In genomic region chr17:16140854-16141253, GRCh38 we compare ENCODE assay signal across 20 cellular contexts.
DNase-seq lines count a peak whose midpoint lies in the region; ATAC-seq, FAIRE-seq and TF ChIP-seq lines count a peak whose summit lies in the region.
"Had no signal": no experiment of that assay in that cellular context is flagged by ENCODE, and none has a peak within 500 bp of the region (broad histone marks: within the 10 kb centered on the region; RNA-seq: fewer than 3 reads in every experiment).

No MANE protein-coding gene starts in this region.

- no peaks in the 10 kb centered on the region for H3K4me1 ChIP-seq in astrocyte (ENCODE audit: insufficient read depth, low read length)
- peaks cover 21 to 27% (median 23%) of the 10 kb centered on the region in 3 donors for H3K4me1 ChIP-seq in pancreas
- H3K4me1 ChIP-seq: BLaER1, HAP-1 had no signal

- H3K4me3 ChIP-seq in astrocyte (ENCODE audit: insufficient read depth, low read depth, low read length) (no peak overlapping the region), pancreas (no peak overlapping the region)
- H3K4me3 ChIP-seq: BLaER1, GM23248, HAP-1 had no signal

- H3K9me3 ChIP-seq in astrocyte (ENCODE audit: insufficient read depth, low read depth, low read length), result no peaks in the 10 kb centered on the region
- H3K9me3 ChIP-seq in pancreas, result no peaks in the 10 kb centered on the region
- H3K9me3 ChIP-seq: HAP-1 had no signal

- H3K27ac Mint-ChIP-seq in astrocyte (ENCODE audit: unreplicated experiment) (no peak overlapping the region), immature natural killer cell (peak overlapping the region in 4 of 6 donors; percentile 9 to 38 (median 32))
- H3K27ac Mint-ChIP-seq: CD8-positive, alpha-beta T cell had no signal

- TF ChIP-seq CTCF in C4-2B (conservative IDR thresholded peaks at IDR 0.05) (no peak), astrocyte (IDR thresholded peaks at IDR 0.05; ENCODE audit: insufficient read depth, low read depth, low read length) (no peak), pancreas (IDR thresholded peaks at IDR 0.05) (no peak), GM10248 (IDR thresholded peaks at IDR 0.05; ENCODE audit: control extremely low read depth, extremely low read depth, low read depth, missing control alignments) (no peak)

- peaks cover 7% of the 10 kb centered on the region for H4K20me1 ChIP-seq in astrocyte (ENCODE audit: insufficient read depth, low read length)

- in situ Hi-C loops in KBM-7 (cut with MboI; ENCODE audit: low pct_unique_long_range_greater_than_20kb, low sequenced_read_pairs), result no loop called here

- H2AFZ ChIP-seq in astrocyte (ENCODE audit: low read depth, low read length), result no peak overlapping the region
- H2AFZ ChIP-seq: GM23248 had no signal

- H3K9me3 Mint-ChIP-seq in astrocyte (ENCODE audit: unreplicated experiment) (no peaks in the 10 kb centered on the region), immature natural killer cell (no peaks in the 10 kb centered on the region)
- H3K9me3 Mint-ChIP-seq: CD8-positive, alpha-beta T cell had no signal

- no peaks in the 10 kb centered on the region for H3K27me3 ChIP-seq in astrocyte (ENCODE audit: insufficient read depth, low read length)
- H3K27me3 ChIP-seq in pancreas, result no peaks in the 10 kb centered on the region
- H3K27me3 ChIP-seq: BLaER1 had no signal

- H3K79me2 ChIP-seq in astrocyte (ENCODE audit: insufficient read depth, low read length), result no peaks in the 10 kb centered on the region

- no peak overlapping the region for H3K4me2 ChIP-seq in astrocyte (ENCODE audit: low read length)
- H3K4me2 ChIP-seq: BLaER1 had no signal

- H3K36me3 ChIP-seq in astrocyte (ENCODE audit: insufficient read depth, low read length) (peaks cover 20% of the 10 kb centered on the region), pancreas (peaks cover 0 to 14% (median 5%) of the 10 kb centered on the region in 3 donors)

- peak in 3 of 4 donors; percentile 24 to 42 (median 32) for ATAC-seq in pancreas
- ATAC-seq: CD8-positive, alpha-beta T cell had no signal

- H3K27me3 Mint-ChIP-seq in astrocyte (ENCODE audit: low read depth, unreplicated experiment) (no peaks in the 10 kb centered on the region), immature natural killer cell (ENCODE audit: low read depth in 3 of 3) (no peaks in the 10 kb centered on the region)

- H3K4me3 Mint-ChIP-seq in astrocyte (ENCODE audit: unreplicated experiment), result no peak overlapping the region
- no peak overlapping the region for H3K4me3 Mint-ChIP-seq in immature natural killer cell
- H3K4me3 Mint-ChIP-seq: CD8-positive, alpha-beta T cell had no signal

- FAIRE-seq in astrocyte (lab: Jason Lieb, UNC) (peak; percentile 5), pancreas (lab: Jason Lieb, UNC) (no peak)
- FAIRE-seq: A204.1, GM12891 had no signal

- no peak overlapping the region for H3K9ac ChIP-seq in astrocyte (ENCODE audit: low read length)
- H3K9ac ChIP-seq: BLaER1, GM23248 had no signal

- intact Hi-C loops in pancreas (cut with DNase I), result no loop called here

- H3K27ac ChIP-seq in C4-2B (peak overlapping the region; percentile 75), astrocyte (ENCODE audit: low read depth, low read length) (no peak overlapping the region), pancreas (peak overlapping the region; percentile 9 to 66 (median 46))
- H3K27ac ChIP-seq: BLaER1, GM23248 had no signal

- H3K4me1 Mint-ChIP-seq in astrocyte (ENCODE audit: low read depth, unreplicated experiment) (peaks cover 1% of the 10 kb centered on the region), immature natural killer cell (no peaks in the 10 kb centered on the region)

- CTCF ChIA-PET in GM10248 (lab: Yijun Ruan, JAX), result no interaction called here

- DNase-seq in astrocyte (ENCODE audit: low read depth), result no peak
- DNase-seq in immature natural killer cell, result no peak
- no peak for DNase-seq in pancreas
- no peak for DNase-seq in MV-4-11 (lab: John Stamatoyannopoulos, UW)
- no peak for DNase-seq in NCI-H2227 (lab: John Stamatoyannopoulos, UW; ENCODE audit: unreplicated experiment)
- DNase-seq in GM10248 (ENCODE audit: extremely low spot score), result no peak
- no peak for DNase-seq in KBM-7
- DNase-seq: Calu3; CD8-positive, alpha-beta T cell; DMS 273 treated with DMSO at 0.1 percent for 48 hours; DMS53; DND-41; EL; GM23248; KG1 had no signal

- peaks cover 22% of the 10 kb centered on the region for H3K36me3 Mint-ChIP-seq in astrocyte (ENCODE audit: low read depth, unreplicated experiment)
- peaks cover 6 to 19% (median 11%) of the 10 kb centered on the region in 3 donors for H3K36me3 Mint-ChIP-seq in immature natural killer cell

- WGBS in pancreas, 2 donors, result 43 to 44% methylated on average over 2 of the region's 2 CpGs

- POLR2A ChIA-PET in GM10248 (lab: Yijun Ruan, JAX), result no interaction called here
